13 cellular contexts compared by ENCODE assay signal in the genomic region with DNA sequence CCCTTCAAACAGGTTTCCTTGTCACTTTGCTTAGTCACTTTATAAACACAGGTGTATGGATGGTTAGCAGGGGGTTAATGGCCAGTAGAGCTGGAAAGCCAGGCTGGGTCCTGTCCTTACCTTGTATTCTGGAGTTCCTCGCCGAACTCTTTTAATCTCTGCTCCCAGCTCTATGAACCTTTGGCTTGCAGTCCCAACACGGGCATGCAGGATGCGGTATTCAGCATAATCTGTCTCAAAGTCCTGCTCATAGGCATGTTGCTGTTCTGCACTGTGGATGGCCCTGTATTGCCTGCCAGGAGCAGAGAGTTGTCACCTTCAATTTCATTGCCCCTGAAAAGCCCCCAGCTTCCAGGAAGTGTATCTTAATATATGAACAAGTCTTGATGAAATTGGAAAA. TPM values are rescaled to one million over a fixed set of nuclear protein-coding genes. Genes with fewer than 3 reads are reported as not detected.
DNase-seq lines count a peak whose midpoint lies in the region; ATAC-seq and TF ChIP-seq lines count a peak whose summit lies in the region.
"Had no signal": no experiment of that assay in that cellular context is flagged by ENCODE, and none has a peak within 500 bp of the region (broad histone marks: within the 10 kb centered on the region; RNA-seq: fewer than 3 reads in every experiment).

No MANE protein-coding gene starts in this region.

- CTCF ChIA-PET in CD8-positive, alpha-beta T cell (lab: Charles Lee): no interaction called here
- CTCF ChIA-PET in HEK293 (lab: Yijun Ruan, JAX): no interaction called here

- peak overlapping the region; percentile 45 for H3K27ac Mint-ChIP-seq in CD8-positive, alpha-beta T cell
- peak overlapping the region; percentile 20 for H3K27ac Mint-ChIP-seq in central memory CD8-positive, alpha-beta T cell (ENCODE audit: low read depth)

- H3K4me1 ChIP-seq in CD8-positive, alpha-beta T cell (ENCODE audit: insufficient read depth, low read length): peaks cover 10% of the 10 kb centered on the region
- H3K4me1 ChIP-seq in HEK293 (ENCODE audit: control insufficient read depth, insufficient read depth, low read length): peaks cover 5% of the 10 kb centered on the region; the same call in 1 of the 2 replicates

- H3K36me3 Mint-ChIP-seq in CD8-positive, alpha-beta T cell: peaks cover 52% of the 10 kb centered on the region
- peaks cover 60% of the 10 kb centered on the region for H3K36me3 Mint-ChIP-seq in central memory CD8-positive, alpha-beta T cell (ENCODE audit: insufficient read depth)

- no peak for TF ChIP-seq CTCF in CD8-positive, alpha-beta T cell (IDR thresholded peaks at IDR 0.05)
- TF ChIP-seq CTCF in HEK293 (tag by site-specific recombination; IDR thresholded peaks at IDR 0.05): no peak

- POLR2A ChIA-PET in CD8-positive, alpha-beta T cell (lab: Charles Lee): no interaction called here
- POLR2A ChIA-PET in HEK293 (lab: Yijun Ruan, JAX): no interaction called here

- no peaks in the 10 kb centered on the region for H3K9me3 Mint-ChIP-seq in CD8-positive, alpha-beta T cell
- H3K9me3 Mint-ChIP-seq in central memory CD8-positive, alpha-beta T cell: no peaks in the 10 kb centered on the region

- no peak for ATAC-seq in CD8-positive, alpha-beta T cell
- ATAC-seq in central memory CD8-positive, alpha-beta T cell (replicated peaks; ENCODE audit: extremely low read depth, poor library complexity, severe bottlenecking): no peak
- no peak for ATAC-seq in GM18868 (IDR thresholded peaks at IDR 0.05; ENCODE audit: unreplicated experiment)
- ATAC-seq: mucosa of descending colon had no signal

- no peak for DNase-seq in CD8-positive, alpha-beta T cell
- DNase-seq in central memory CD8-positive, alpha-beta T cell (ENCODE audit: low spot score in 2 of 2): no peak
- DNase-seq in COLO829 (ENCODE audit: low spot score): no peak
- DNase-seq: activated CD8-positive, alpha-beta memory T cell treated with anti-CD3 and anti-CD28 coated beads, Interleukin-2, amount 50 U/mL, for 48 hours; caudate nucleus; DMS79 treated with DMSO at 0.1 percent for 48 hours; mucosa of descending colon; stimulated activated CD4-positive, alpha-beta T cell treated with anti-CD3 and anti-CD28 coated beads, Interleukin-2, amount 100 ng/mL, for 48 hours had no signal

- peaks cover 29% of the 10 kb centered on the region for H3K36me3 ChIP-seq in CD8-positive, alpha-beta T cell (ENCODE audit: insufficient read depth, low read length)
- peaks cover 33 to 52% of the 10 kb centered on the region in 2 experiments for H3K36me3 ChIP-seq in HEK293 (ENCODE audit: control insufficient read depth in 2 of 2, insufficient read depth in 1 of 2, low read length in 2 of 2)

- no peak overlapping the region for H3K4me3 ChIP-seq in CD8-positive, alpha-beta T cell (ENCODE audit: low read depth, low read length)
- H3K4me3 ChIP-seq in HEK293 (ENCODE audit: low read depth, low read length): no peak overlapping the region
- H3K4me3 ChIP-seq: BLaER1, mucosa of descending colon, thoracic aorta had no signal

- intact Hi-C loops in CD8-positive, alpha-beta T cell (cut with DNase I, micrococcal nuclease): loop anchor here in 1 of 2 experiments (10.0 kb wide), 1 partner anchor 259 kb away; the partner anchor contains the start of gene MAP1A

- no peaks in the 10 kb centered on the region for H3K27me3 Mint-ChIP-seq in CD8-positive, alpha-beta T cell (ENCODE audit: low read depth)
- H3K27me3 Mint-ChIP-seq in central memory CD8-positive, alpha-beta T cell: no peaks in the 10 kb centered on the region

- H3K27me3 ChIP-seq in CD8-positive, alpha-beta T cell (ENCODE audit: insufficient read depth, low read length): no peaks in the 10 kb centered on the region
- H3K27me3 ChIP-seq: BLaER1 had no signal

- no peak overlapping the region for H3K4me3 Mint-ChIP-seq in CD8-positive, alpha-beta T cell
- H3K4me3 Mint-ChIP-seq in central memory CD8-positive, alpha-beta T cell: no peak overlapping the region

- peaks cover 13% of the 10 kb centered on the region for H3K4me1 Mint-ChIP-seq in CD8-positive, alpha-beta T cell (ENCODE audit: low read depth)
- peaks cover 19% of the 10 kb centered on the region for H3K4me1 Mint-ChIP-seq in central memory CD8-positive, alpha-beta T cell

- no peak overlapping the region for H3K27ac ChIP-seq in CD8-positive, alpha-beta T cell (ENCODE audit: low read depth, low read length)
- no peak overlapping the region for H3K27ac ChIP-seq in HEK293 (ENCODE audit: extremely low read depth, low read depth, low read length)
- H3K27ac ChIP-seq: BLaER1 had no signal

- no peaks in the 10 kb centered on the region for H3K9me3 ChIP-seq in CD8-positive, alpha-beta T cell (ENCODE audit: low read length)
- H3K9me3 ChIP-seq in HEK293 (ENCODE audit: control insufficient read depth, insufficient read depth, low read depth, low read length): no peaks in the 10 kb centered on the region
- H3K9me3 ChIP-seq: BLaER1, mucosa of descending colon, thoracic aorta had no signal

TF ChIP-seq in HEK293, 187 proteins besides CTCF, POLR2A, EP300 and RAD21:
- TF ChIP-seq ZFP69B (tag by site-specific recombination; IDR thresholded peaks at IDR 0.05) (no peak), ZNF600 (tag by site-specific recombination; IDR thresholded peaks at IDR 0.05) (0 out of 2 replicates have a peak, but pooled peaks have one; percentile 12)

RNA-seq across cellular contexts. Expression of gene ELL3, which starts 2.7 kb away (rescaled TPM):
- total RNA-seq in CD8-positive, alpha-beta T cell: 1 to 10 TPM in 1 of 2 experiments, under 1 TPM in 1; 0.67 to 1.1 TPM

RNA-seq across cellular contexts. Expression of gene SERF2, which starts 18.1 kb away (rescaled TPM):
- total RNA-seq in CD8-positive, alpha-beta T cell: 100 to 1,000 TPM; 322 TPM

RNA-seq across cellular contexts. Expression of gene SERINC4, which starts 26.0 kb away (rescaled TPM):
- under 1 TPM; 0.27 to 0.44 TPM for total RNA-seq in CD8-positive, alpha-beta T cell
- total RNA-seq: osteoblast, thoracic aorta had no signal

RNA-seq across cellular contexts. Expression of gene HYPK, which starts 26.3 kb away (rescaled TPM):
- total RNA-seq in CD8-positive, alpha-beta T cell: 10 to 100 TPM; 10.9 to 14.0 TPM

RNA-seq across cellular contexts. Expression of gene PDIA3, which starts 27.8 kb away (rescaled TPM):
- 100 to 1,000 TPM; 192 to 198 TPM for total RNA-seq in CD8-positive, alpha-beta T cell
